In the genomic region with DNA sequence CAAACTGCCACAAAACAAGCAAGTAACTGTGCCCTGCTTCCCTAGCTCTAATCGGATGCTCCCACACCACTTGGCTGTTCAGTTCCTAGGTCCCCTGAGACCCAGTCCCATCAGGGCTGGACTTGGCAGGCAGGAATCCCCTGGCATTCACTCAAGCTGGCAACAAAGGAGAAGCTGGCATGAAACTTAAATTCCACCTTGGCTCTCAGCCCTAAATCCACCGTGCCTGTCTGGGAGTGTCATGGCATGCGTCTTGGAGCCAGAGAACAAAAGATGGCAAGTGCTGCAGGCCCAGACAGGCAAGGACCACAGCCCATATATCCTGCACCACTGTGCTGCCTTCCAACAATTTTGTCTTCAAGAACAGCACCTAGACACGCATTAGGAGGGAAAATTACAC, we compare ENCODE assay signal across 9 cellular contexts. TPM values are rescaled to one million over a fixed set of nuclear protein-coding genes. Genes with fewer than 3 reads are reported as not detected.
DNase-seq lines count a peak whose midpoint lies in the region; ATAC-seq, FAIRE-seq and TF ChIP-seq lines count a peak whose summit lies in the region.
"Had no signal": no experiment of that assay in that cellular context is flagged by ENCODE, and none has a peak within 500 bp of the region (broad histone marks: within the 10 kb centered on the region; RNA-seq: fewer than 3 reads in every experiment).

No MANE protein-coding gene starts in this region.

- H3K27me3 ChIP-seq in bronchial epithelial cell (ENCODE audit: control insufficient read depth, insufficient read depth, low read length), result no peaks in the 10 kb centered on the region

- DNase-seq in A172 (ENCODE audit: low spot score), result peak; percentile 18
- DNase-seq in NCI-H1105 (lab: John Stamatoyannopoulos, UW), result peak; percentile 57
- peak; percentile 98 for DNase-seq in bronchial epithelial cell (ENCODE audit: low read depth)
- peak; percentile 49 for DNase-seq in medulla oblongata (ENCODE audit: extremely low spot score)
- no peak for DNase-seq in stimulated activated naive CD8-positive, alpha-beta T cell treated with anti-CD3 and anti-CD28 coated beads, Interleukin-15, Interleukin-2, amounts not matched to agents 100 U/mL and 50 U/mL, for 24 hours
- DNase-seq in NCI-H1436 (lab: John Stamatoyannopoulos, UW), result no peak
- no peak for DNase-seq in GDM1 (lab: John Stamatoyannopoulos, UW)
- DNase-seq: cerebellar nuclear complex had no signal

- no peak for ATAC-seq in HG02981 (IDR thresholded peaks at IDR 0.05; ENCODE audit: unreplicated experiment)
- ATAC-seq in stimulated activated naive CD8-positive, alpha-beta T cell treated with anti-CD3 and anti-CD28 coated beads, Interleukin-15, Interleukin-2, amounts not matched to agents 100 U/mL and 50 U/mL, for 24 hours, result no peak

- no peak for TF ChIP-seq CTCF in bronchial epithelial cell (IDR thresholded peaks at IDR 0.05; ENCODE audit: insufficient read depth, low read length, severe bottlenecking)

- no peak overlapping the region for H3K4me3 ChIP-seq in bronchial epithelial cell (ENCODE audit: low read depth, low read length)

- peaks cover 4% of the 10 kb centered on the region for H3K36me3 ChIP-seq in bronchial epithelial cell (ENCODE audit: control insufficient read depth, insufficient read depth, low read length)

- FAIRE-seq in bronchial epithelial cell (lab: Jason Lieb, UNC), result peak; percentile 79

RNA-seq across cellular contexts. Expression of gene ETF1, which starts 38.2 kb away (rescaled TPM):
- 165 and 172 TPM in 2 replicates for total RNA-seq in A172 (2014; rRNA removed; shearing (Covaris generic))
- 173 and 183 TPM in 2 replicates for total RNA-seq in bronchial epithelial cell

RNA-seq across cellular contexts. Expression of gene EGR1, which starts 39.5 kb away (rescaled TPM):
- 2.6 and 4.3 TPM in 2 replicates for total RNA-seq in A172 (2014; rRNA removed; shearing (Covaris generic))
- total RNA-seq in bronchial epithelial cell, result 6.1 and 9.0 TPM in 2 replicates

Comparison
In these comparisons a context has a peak if more than half of its experiments do, and no peak if none do; other contexts are left out.
1. DNase-seq: peak in A172 (single experiment), NCI-H1105 (single experiment), bronchial epithelial cell (single experiment) and medulla oblongata (single experiment); none in stimulated activated naive CD8-positive, alpha-beta T cell treated with anti-CD3 and anti-CD28 coated beads, Interleukin-15, Interleukin-2, amounts not matched to agents 100 U/mL and 50 U/mL, for 24 hours (single experiment), NCI-H1436 (single experiment) and GDM1 (single experiment).